In genomic region chr2:65228249-65228750, GRCh38 we compare ENCODE assay signal across 8 cellular contexts. TPM values are rescaled to one million over a fixed set of nuclear protein-coding genes. Genes with fewer than 3 reads are reported as not detected.
DNase-seq lines count a peak whose midpoint lies in the region; ATAC-seq, FAIRE-seq and TF ChIP-seq lines count a peak whose summit lies in the region.

No MANE protein-coding gene starts in this region.

- H3K9me3 ChIP-seq in heart left ventricle (no peaks in the 10 kb centered on the region), psoas muscle (no peaks in the 10 kb centered on the region)

- H3K79me2 ChIP-seq in ACC112 (ENCODE audit: control insufficient read depth, insufficient read depth, low read length, unreplicated experiment): peaks cover 69% of the 10 kb centered on the region

- peak; percentile 27 for ATAC-seq in HG02870 (IDR thresholded peaks at IDR 0.05; ENCODE audit: unreplicated experiment)
- peak; percentile 29 to 55 (median 34) for ATAC-seq in heart left ventricle
- peak; percentile 4 to 20 (median 16) for ATAC-seq in psoas muscle

- H3K4me1 ChIP-seq in ACC112 (ENCODE audit: control insufficient read depth, insufficient read depth, low read length, unreplicated experiment): peaks cover 33% of the 10 kb centered on the region
- peaks cover 6 to 58% (median 32%) of the 10 kb centered on the region in 12 donors for H3K4me1 ChIP-seq in heart left ventricle
- peaks cover 35% of the 10 kb centered on the region for H3K4me1 ChIP-seq in psoas muscle

- peak overlapping the region; percentile 98 for H3K4me3 Mint-ChIP-seq in activated naive CD4-positive, alpha-beta T cell treated with anti-CD3 and anti-CD28 coated beads for 36 hours

- peak; percentile 57; the same call in 1 of the 2 replicates for TF ChIP-seq POLR2A in GM12891 (IDR thresholded peaks at IDR 0.05; ENCODE audit: low read depth, low read length)
- no peak for TF ChIP-seq POLR2A in heart left ventricle (IDR thresholded peaks at IDR 0.05)

- WGBS in heart left ventricle, 4 donors: 0 to 1% (median 1%) methylated on average over 17 of the region's 17 CpGs
- WGBS in psoas muscle, 3 donors: 0 to 2% (median 1%) methylated on average over 17 of the region's 17 CpGs

- peaks cover 10% of the 10 kb centered on the region for H3K36me3 Mint-ChIP-seq in activated naive CD4-positive, alpha-beta T cell treated with anti-CD3 and anti-CD28 coated beads for 36 hours (ENCODE audit: low read depth)

- FAIRE-seq in GM12891 (lab: Jason Lieb, UNC): no peak

- H3K4me3 ChIP-seq in ACC112 (ENCODE audit: low read depth, low read length): peak overlapping the region; percentile 96
- peak overlapping the region; percentile 68 to 100 (median 94) for H3K4me3 ChIP-seq in heart left ventricle
- H3K4me3 ChIP-seq in psoas muscle: peak overlapping the region; percentile 99

- intact Hi-C loops in activated naive CD4-positive, alpha-beta T cell treated with anti-CD3 and anti-CD28 coated beads for 36 hours (cut with micrococcal nuclease): no loop called here
- intact Hi-C loops in heart left ventricle (cut with DNase I): loop anchor here in 3 of 10 donors (5.0 kb wide), 3 partner anchors 166 to 204 kb away; partner anchors contain the start of genes CEP68 (in 1 of the 3) and SPRED2 (in 1 of the 3)
- intact Hi-C loops in psoas muscle (cut with DNase I): loop anchor here in 1 of 2 donors (5.0 kb wide), 1 partner anchor 166 kb away; no protein-coding TSS in a partner anchor

- H3K27me3 ChIP-seq in ACC112 (ENCODE audit: insufficient read depth, low read length) (no peaks in the 10 kb centered on the region), heart left ventricle (no peaks in the 10 kb centered on the region), psoas muscle (ENCODE audit: insufficient read depth in 3 of 3, low read length in 2 of 3) (no peaks in the 10 kb centered on the region)

- peak overlapping the region; percentile 81 for H2AFZ ChIP-seq in ACC112 (ENCODE audit: low read length, unreplicated experiment)

- peak; percentile 23 for DNase-seq in GM12891 (ENCODE audit: insufficient read length, low spot score)
- DNase-seq in NCI-H510A treated with DMSO at 0.1 percent for 48 hours (lab: John Stamatoyannopoulos, UW): peak; percentile 13
- DNase-seq in activated naive CD4-positive, alpha-beta T cell treated with anti-CD3 and anti-CD28 coated beads for 36 hours: peak; percentile 56
- DNase-seq in heart left ventricle: no peak
- DNase-seq in psoas muscle: no peak
- DNase-seq in ecto neural progenitor cell (ENCODE audit: low spot score): no peak

- H3K9me3 Mint-ChIP-seq in activated naive CD4-positive, alpha-beta T cell treated with anti-CD3 and anti-CD28 coated beads for 36 hours: no peaks in the 10 kb centered on the region

- peaks cover 46% of the 10 kb centered on the region for H3K4me1 Mint-ChIP-seq in activated naive CD4-positive, alpha-beta T cell treated with anti-CD3 and anti-CD28 coated beads for 36 hours (ENCODE audit: low read depth)

- H3K27me3 Mint-ChIP-seq in activated naive CD4-positive, alpha-beta T cell treated with anti-CD3 and anti-CD28 coated beads for 36 hours (ENCODE audit: low read depth): no peaks in the 10 kb centered on the region

- no peaks in the 10 kb centered on the region for H3K36me3 ChIP-seq in ACC112 (ENCODE audit: insufficient read depth, low read length)
- peaks cover 0 to 15% (median 10%) of the 10 kb centered on the region in 9 donors for H3K36me3 ChIP-seq in heart left ventricle
- H3K36me3 ChIP-seq in psoas muscle (ENCODE audit: insufficient read depth in 1 of 2, low read depth in 1 of 2): peaks cover 0 to 10% of the 10 kb centered on the region in 2 donors

- peak overlapping the region; percentile 99 for H3K27ac Mint-ChIP-seq in activated naive CD4-positive, alpha-beta T cell treated with anti-CD3 and anti-CD28 coated beads for 36 hours

- TF ChIP-seq CTCF in heart left ventricle (IDR thresholded peaks at IDR 0.05): no peak
- TF ChIP-seq CTCF in psoas muscle (IDR thresholded peaks at IDR 0.05): no peak

- CTCF ChIA-PET in activated naive CD4-positive, alpha-beta T cell treated with anti-CD3 and anti-CD28 coated beads for 36 hours (lab: Charles Lee): interaction anchor here (0.6 to 1.6 kb wide), 2 partner anchors 163 to 204 kb away, joined by 3 to 10 read pairs; no protein-coding TSS in a partner anchor

- H3K27ac ChIP-seq in ACC112 (ENCODE audit: low read depth, low read length) (peak overlapping the region; percentile 91), heart left ventricle (peak overlapping the region; percentile 89 to 100 (median 98)), psoas muscle (peak overlapping the region; percentile 100)

TF ChIP-seq in GM12891, 5 proteins besides CTCF, POLR2A, EP300 and RAD21:
- TF ChIP-seq SPI1 (IDR thresholded peaks at IDR 0.05; ENCODE audit: low read depth, low read length) (peak; percentile 97), PAX5 (IDR thresholded peaks at IDR 0.05; ENCODE audit: insufficient read depth, low read length, severe bottlenecking) (no peak), POLR2AphosphoS5 (IDR thresholded peaks at IDR 0.05; ENCODE audit: low read depth, low read length) (peak; percentile 70)

RNA-seq across cellular contexts. Expression of gene ACTR2, which starts 0.7 kb away (rescaled TPM):
- polyA plus RNA-seq in GM12891 (2012; ENCODE audit: low read depth, missing spikeins): 219 TPM
- total RNA-seq in activated naive CD4-positive, alpha-beta T cell treated with anti-CD3 and anti-CD28 coated beads for 36 hours: 100 to 1,000 TPM; 358 to 366 TPM
- total RNA-seq in heart left ventricle (100 to 1,000 TPM in 6 of 9 donors, 10 to 100 TPM in 3; 32.6 to 216 (median 117) TPM), psoas muscle (10 to 100 TPM; 72.0 to 99.0 (median 88.8) TPM)
- polyA plus RNA-seq in heart left ventricle (10 to 100 TPM; 28.2 to 84.2 TPM), psoas muscle (10 to 100 TPM; 38.9 to 92.8 (median 65.7) TPM)

Comparison
In these comparisons a context has a peak if more than half of its experiments do, and no peak if none do; other contexts are left out.
1. DNase-seq: peak in GM12891 (single experiment), NCI-H510A treated with DMSO at 0.1 percent for 48 hours (single experiment) and activated naive CD4-positive, alpha-beta T cell treated with anti-CD3 and anti-CD28 coated beads for 36 hours (single experiment); none in heart left ventricle (0 of 5), psoas muscle (0 of 2) and ecto neural progenitor cell (single experiment).
2. Peak in every context shown above with its lines, with median percentiles within 50 percentile points of each other: H3K27ac ChIP-seq, H3K4me3 ChIP-seq and ATAC-seq.